In genomic region chr17:34370376-34370996, GRCh38 we compare ENCODE assay signal across 16 cellular contexts. TPM values are rescaled to one million over a fixed set of nuclear protein-coding genes. Genes with fewer than 3 reads are reported as not detected.
"Had no signal": no experiment of that assay in that cellular context is flagged by ENCODE, and none has a peak within 500 bp of the region (broad histone marks: within the 10 kb centered on the region; RNA-seq: fewer than 3 reads in every experiment).

No MANE protein-coding gene starts in this region.

- H3K4me3 ChIP-seq: cardiac muscle cell, pancreas, stomach, thoracic aorta, vagina had no signal

- H3K27me3 ChIP-seq: cardiac muscle cell, pancreas, vagina had no signal

- H3K4me1 ChIP-seq: pancreas, vagina had no signal

- H3K9me3 Mint-ChIP-seq: neural crest cell had no signal

- DNase-seq: activated naive CD4-positive, alpha-beta T cell; activated T-cell treated with anti-CD3 and anti-CD28 coated beads, Interleukin-2, amount 50 U/mL, for 48 hours; effector CD8-positive, alpha-beta T cell; kidney; left ventricle myocardium superior; mesenchymal stem cell; pancreas; stimulated activated CD4-positive, alpha-beta T cell treated with anti-CD3 and anti-CD28 coated beads, Interleukin-4, amount 100 ng/mL, for 1 hour; stimulated activated CD8-positive, alpha-beta memory T cell treated with anti-CD3 and anti-CD28 coated beads, Interleukin-4, amount 100 ng/mL, for 48 hours; stomach had no signal

- ATAC-seq: left ventricle myocardium superior, pancreas had no signal

- H3K4me3 Mint-ChIP-seq: neural crest cell had no signal

- H3K27ac ChIP-seq: cardiac muscle cell, pancreas, stomach, thoracic aorta, vagina had no signal

- H3K36me3 ChIP-seq: cardiac muscle cell, pancreas, stomach, thoracic aorta, vagina had no signal

- H3K9me3 ChIP-seq: pancreas, stomach, thoracic aorta, vagina had no signal

- H3K4me1 Mint-ChIP-seq: neural crest cell had no signal

RNA-seq across cellular contexts. Expression of gene CCL1, which starts 7.5 kb away (rescaled TPM):
- total RNA-seq: cardiac muscle cell, kidney, left ventricle myocardium superior, neural crest cell, pancreas, renal cortical epithelial cell, stomach, thoracic aorta, vagina had no signal
- polyA plus RNA-seq: cardiac muscle cell, pancreas, stomach had no signal

RNA-seq across cellular contexts. Expression of gene CCL13, which starts 14.2 kb away (rescaled TPM):
- total RNA-seq: cardiac muscle cell; neural crest cell; renal cortical epithelial cell; T-helper 1 cell treated with Interleukin-12 subunit alpha and Interleukin-12 subunit beta and Interleukin-4 antibody, amounts not matched to agents 30 ng/mL and 1 ng/mL, for 36 hours had no signal
- polyA plus RNA-seq: cardiac muscle cell had no signal

RNA-seq across cellular contexts. Expression of gene CCL8, which starts 51.3 kb away (rescaled TPM):
- total RNA-seq: cardiac muscle cell; kidney; neural crest cell; renal cortical epithelial cell; T-helper 1 cell treated with Interleukin-12 subunit alpha and Interleukin-12 subunit beta and Interleukin-4 antibody, amounts not matched to agents 30 ng/mL and 1 ng/mL, for 36 hours had no signal
- polyA plus RNA-seq: cardiac muscle cell had no signal
